18 cellular contexts compared by ENCODE assay signal in genomic region chr7:151614019-151614418, GRCh38.
"Had no signal": no experiment of that assay in that cellular context is flagged by ENCODE, and none has a peak within 500 bp of the region (broad histone marks: within the 10 kb centered on the region; RNA-seq: fewer than 3 reads in every experiment).

No MANE protein-coding gene starts in this region.

- ATAC-seq: foreskin keratinocyte, gastroesophageal sphincter had no signal

- H3K27me3 ChIP-seq: dorsolateral prefrontal cortex, esophagus muscularis mucosa, foreskin keratinocyte, gastroesophageal sphincter, heart left ventricle, hepatocyte had no signal

- H3K4me1 ChIP-seq: foreskin keratinocyte had no signal

- H3K27ac ChIP-seq: coronary artery, dorsolateral prefrontal cortex, esophagus muscularis mucosa, foreskin keratinocyte, gastroesophageal sphincter, heart left ventricle, hepatocyte, left ventricle myocardium inferior had no signal

- H3K4me3 Mint-ChIP-seq: memory B cell had no signal

- H3K9me3 Mint-ChIP-seq: memory B cell had no signal

- H3K9me3 ChIP-seq: esophagus muscularis mucosa, gastroesophageal sphincter, heart left ventricle, left ventricle myocardium inferior had no signal

- H3K4me3 ChIP-seq: coronary artery, dorsolateral prefrontal cortex, esophagus muscularis mucosa, gastroesophageal sphincter, heart left ventricle, hepatocyte, left ventricle myocardium inferior, lung had no signal

- H3K27ac Mint-ChIP-seq: memory B cell had no signal

- H3K27me3 Mint-ChIP-seq: memory B cell had no signal

- DNase-seq: dermis blood vessel endothelial cell; effector CD4-positive, alpha-beta T cell; effector memory CD4-positive, alpha-beta T cell; foreskin keratinocyte; heart left ventricle; hypothalamus; left cardiac atrium; left ventricle myocardium inferior; mammary epithelial cell; mesendoderm; midbrain had no signal
